In the genomic region with DNA sequence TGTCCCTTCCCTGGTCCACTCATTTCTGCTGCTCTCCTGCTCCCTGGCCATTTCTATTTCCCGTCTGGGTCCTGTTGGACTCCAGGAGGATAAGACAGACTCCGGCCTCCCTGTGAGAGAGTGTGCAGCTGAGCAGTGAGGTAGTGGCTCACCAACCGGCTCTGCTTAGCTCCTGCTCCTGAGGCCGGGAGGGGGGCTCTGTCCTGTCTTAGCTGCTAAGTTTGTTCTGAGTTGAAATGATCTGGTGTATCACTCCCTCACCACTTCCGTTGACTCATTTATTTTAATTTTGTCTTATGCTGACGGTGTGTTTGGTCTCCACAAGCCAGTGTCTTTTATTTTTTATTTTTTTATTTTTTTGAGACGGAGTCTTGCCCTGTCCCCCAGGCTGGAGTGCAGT, we compare ENCODE assay signal across 17 cellular contexts.
A peak's percentile ranks its signal among the peaks of the same experiment; 100 is the strongest.
DNase-seq lines count a peak whose midpoint lies in the region; ATAC-seq and TF ChIP-seq lines count a peak whose summit lies in the region.
"Had no signal": no experiment of that assay in that cellular context is flagged by ENCODE, and none has a peak within 500 bp of the region (broad histone marks: within the 10 kb centered on the region; RNA-seq: fewer than 3 reads in every experiment).

No MANE protein-coding gene starts in this region.

- no peaks in the 10 kb centered on the region for H4K20me1 ChIP-seq in IMR-90 (ENCODE audit: insufficient read depth, low read length)

- ATAC-seq in IMR-90 (ENCODE audit: low read depth) (no peak), GM21786 (IDR thresholded peaks at IDR 0.05; ENCODE audit: unreplicated experiment) (no peak)
- ATAC-seq: HCT116 had no signal

- no peak overlapping the region for H2BK5ac ChIP-seq in IMR-90 (ENCODE audit: low read depth, low read length, poor library complexity, severe bottlenecking)

- no peak overlapping the region for H2BK20ac ChIP-seq in IMR-90 (ENCODE audit: low read depth, low read length)

- intact Hi-C loops in IMR-90 (cut with micrococcal nuclease): no loop called here

- no peaks in the 10 kb centered on the region for H3K36me3 ChIP-seq in IMR-90 (ENCODE audit: control insufficient read depth, insufficient read depth, low read length)

- no peak overlapping the region for H3K27ac ChIP-seq in IMR-90 (ENCODE audit: insufficient read depth, low read length)
- H3K27ac ChIP-seq in coronary artery: no peak overlapping the region
- H3K27ac ChIP-seq: HL-60 had no signal

- no peak overlapping the region for H3K18ac ChIP-seq in IMR-90 (ENCODE audit: low read depth, low read length)

- H3K23ac ChIP-seq in IMR-90 (ENCODE audit: low read depth, low read length): no peak overlapping the region

- no peak overlapping the region for H4K5ac ChIP-seq in IMR-90 (ENCODE audit: low read depth, low read length)

- H3K9me3 Mint-ChIP-seq in osteocyte (ENCODE audit: unreplicated experiment): peaks cover 4% of the 10 kb centered on the region

- H3K27me3 ChIP-seq in IMR-90 (ENCODE audit: control insufficient read depth, insufficient read depth, low read length): 0 out of 2 replicates have a peak, but pooled peaks cover 2% of the 10 kb centered on the region

- TF ChIP-seq CTCF in IMR-90 (conservative IDR thresholded peaks at IDR 0.05; ENCODE audit: low read depth, low read length) (no peak), osteocyte (IDR thresholded peaks at IDR 0.05) (no peak), coronary artery (IDR thresholded peaks at IDR 0.05) (no peak)

- H3K4me1 ChIP-seq in IMR-90 (ENCODE audit: control insufficient read depth, insufficient read depth, low read length): no peaks in the 10 kb centered on the region

- CTCF ChIA-PET in IMR-90 (lab: Yijun Ruan, JAX): no interaction called here

- H2BK120ac ChIP-seq in IMR-90 (ENCODE audit: low read depth, low read length): no peak overlapping the region

- H3K27me3 Mint-ChIP-seq in osteocyte (ENCODE audit: unreplicated experiment): peaks cover 6% of the 10 kb centered on the region

- POLR2A ChIA-PET in IMR-90 (lab: Charles Lee; ENCODE audit: unreplicated experiment): no interaction called here

- H4K8ac ChIP-seq in IMR-90 (ENCODE audit: low read depth in 2 of 2, low read length in 2 of 2): no peak overlapping the region

- no peak overlapping the region for H3K56ac ChIP-seq in IMR-90 (ENCODE audit: extremely low read depth, insufficient read depth, low read length)

- H3K4me1 Mint-ChIP-seq in osteocyte (ENCODE audit: unreplicated experiment): peaks cover 4% of the 10 kb centered on the region
- H3K4me1 Mint-ChIP-seq: B cell had no signal

- no peak overlapping the region for H3K4me3 Mint-ChIP-seq in osteocyte (ENCODE audit: unreplicated experiment)
- H3K4me3 Mint-ChIP-seq: B cell; CD4-positive, alpha-beta T cell; IgD-negative memory B cell had no signal

- H3K9ac ChIP-seq in IMR-90 (ENCODE audit: low read depth, low read length): no peak overlapping the region

- H3K79me1 ChIP-seq in IMR-90 (ENCODE audit: low read depth in 1 of 2, low read length in 2 of 2): no peaks in the 10 kb centered on the region

- dilution Hi-C loops in IMR-90 (cut with HindIII; ENCODE audit: low sequenced_read_pairs, unreplicated experiment): no loop called here

- no peak overlapping the region for H3K14ac ChIP-seq in IMR-90 (replicated peaks; ENCODE audit: low read depth, low read length)

- no peaks in the 10 kb centered on the region for H3K9me1 ChIP-seq in IMR-90 (ENCODE audit: insufficient read depth, low read length)

- no peak overlapping the region for H4K91ac ChIP-seq in IMR-90 (ENCODE audit: insufficient read depth, low read depth, low read length)

- in situ Hi-C loops in IMR-90 (cut with MboI; ENCODE audit: low sequenced_read_pairs): no loop called here

- TF ChIP-seq RAD21 in IMR-90 (IDR thresholded peaks at IDR 0.05; ENCODE audit: low read length): no peak

- H2AK5ac ChIP-seq in IMR-90 (ENCODE audit: low read depth, low read length): no peak overlapping the region

- no peak overlapping the region for H3K4ac ChIP-seq in IMR-90 (ENCODE audit: low read depth, low read length)

- BruUV-seq in IMR-90 (replicated peaks; lab: Mats Ljungman, UMichigan): no TSS peak

- H3K4me2 ChIP-seq in IMR-90 (ENCODE audit: low read depth, low read length): no peak overlapping the region

- H2AK9ac ChIP-seq in IMR-90 (replicated peaks; ENCODE audit: low read depth, low read length, poor library complexity): no peak overlapping the region

- DNase-seq in Daoy (ENCODE audit: low read depth): peak; percentile 53
- DNase-seq in IMR-90: peak; percentile 11
- DNase-seq in glomerular visceral epithelial cell (ENCODE audit: extremely low spot score): peak; percentile 23
- DNase-seq in osteocyte (ENCODE audit: extremely low spot score, unreplicated experiment): peak; percentile 46
- DNase-seq in activated CD4-positive, alpha-beta T cell treated with anti-CD3 and anti-CD28 coated beads for 4 hours: no peak
- DNase-seq in NCI-H2227 (lab: John Stamatoyannopoulos, UW; ENCODE audit: unreplicated experiment): no peak
- DNase-seq in coronary artery (ENCODE audit: low spot score): no peak
- DNase-seq: C1 segment of cervical spinal cord; Calu3; CD4-positive, alpha-beta T cell; DMS 273 treated with DMSO at 0.1 percent for 48 hours; GDM1 had no signal

- no peak overlapping the region for H3K27ac Mint-ChIP-seq in osteocyte (ENCODE audit: unreplicated experiment)
- H3K27ac Mint-ChIP-seq: B cell; CD4-positive, alpha-beta T cell had no signal

- no peak for TF ChIP-seq POLR2A in IMR-90 (IDR thresholded peaks at IDR 0.05; ENCODE audit: low read depth, low read length)

- H3K36me3 Mint-ChIP-seq in osteocyte (ENCODE audit: unreplicated experiment): no peaks in the 10 kb centered on the region
- H3K36me3 Mint-ChIP-seq: IgD-negative memory B cell had no signal

- peaks cover 5% of the 10 kb centered on the region; the same call in 1 of the 2 replicates for H3K9me3 ChIP-seq in IMR-90 (ENCODE audit: control insufficient read depth, insufficient read depth, low read length)

- H2BK15ac ChIP-seq in IMR-90 (ENCODE audit: low read depth, low read length): no peak overlapping the region

- no peak overlapping the region for H3K4me3 ChIP-seq in IMR-90 (ENCODE audit: insufficient read depth, low read depth, low read length)
- no peak overlapping the region for H3K4me3 ChIP-seq in coronary artery

- H2AFZ ChIP-seq in IMR-90 (replicated peaks; ENCODE audit: low read length, poor library complexity): no peak overlapping the region

- no CpG with 5 or more reads among the region's 7 CpGs for WGBS in IMR-90 (ENCODE audit: extremely low coverage in 2 of 2, insufficient read length in 1 of 2), 2 experiments

TF ChIP-seq in IMR-90, 13 proteins besides CTCF, POLR2A, EP300 and RAD21:
- TF ChIP-seq CHD1 (IDR thresholded peaks at IDR 0.05; ENCODE audit: low read depth, low read length): no peak
- TF ChIP-seq MXI1 (IDR thresholded peaks at IDR 0.05; ENCODE audit: borderline replicate concordance, low read depth, low read length): no peak
- TF ChIP-seq, protein P1, sequence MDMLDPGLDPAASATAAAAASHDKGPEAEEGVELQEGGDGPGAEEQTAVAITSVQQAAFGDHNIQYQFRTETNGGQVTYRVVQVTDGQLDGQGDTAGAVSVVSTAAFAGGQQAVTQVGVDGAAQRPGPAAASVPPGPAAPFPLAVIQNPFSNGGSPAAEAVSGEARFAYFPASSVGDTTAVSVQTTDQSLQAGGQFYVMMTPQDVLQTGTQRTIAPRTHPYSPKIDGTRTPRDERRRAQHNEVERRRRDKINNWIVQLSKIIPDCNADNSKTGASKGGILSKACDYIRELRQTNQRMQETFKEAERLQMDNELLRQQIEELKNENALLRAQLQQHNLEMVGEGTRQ (IDR thresholded peaks at IDR 0.05; ENCODE audit: low read depth, low read length): no peak
- TF ChIP-seq MAFK (IDR thresholded peaks at IDR 0.05; ENCODE audit: low read depth, low read length): no peak
- no peak for TF ChIP-seq FOS (IDR thresholded peaks at IDR 0.05; ENCODE audit: low read depth, low read length)
- TF ChIP-seq RFX5 (IDR thresholded peaks at IDR 0.05; ENCODE audit: low read depth, low read length): no peak
- no peak for TF ChIP-seq CEBPB (IDR thresholded peaks at IDR 0.05; ENCODE audit: low read depth, low read length)
- no peak for TF ChIP-seq BHLHE40 (IDR thresholded peaks at IDR 0.05; ENCODE audit: low read depth, low read length)
- no peak for TF ChIP-seq RCOR1 (IDR thresholded peaks at IDR 0.05; ENCODE audit: insufficient replicate concordance, low read length)
- TF ChIP-seq, protein P2, sequence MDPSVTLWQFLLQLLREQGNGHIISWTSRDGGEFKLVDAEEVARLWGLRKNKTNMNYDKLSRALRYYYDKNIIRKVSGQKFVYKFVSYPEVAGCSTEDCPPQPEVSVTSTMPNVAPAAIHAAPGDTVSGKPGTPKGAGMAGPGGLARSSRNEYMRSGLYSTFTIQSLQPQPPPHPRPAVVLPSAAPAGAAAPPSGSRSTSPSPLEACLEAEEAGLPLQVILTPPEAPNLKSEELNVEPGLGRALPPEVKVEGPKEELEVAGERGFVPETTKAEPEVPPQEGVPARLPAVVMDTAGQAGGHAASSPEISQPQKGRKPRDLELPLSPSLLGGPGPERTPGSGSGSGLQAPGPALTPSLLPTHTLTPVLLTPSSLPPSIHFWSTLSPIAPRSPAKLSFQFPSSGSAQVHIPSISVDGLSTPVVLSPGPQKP (IDR thresholded peaks at IDR 0.05; ENCODE audit: borderline replicate concordance, low read depth, low read length): no peak
- TF ChIP-seq MAZ (IDR thresholded peaks at IDR 0.05; ENCODE audit: borderline replicate concordance, low read depth, low read length): no peak
- no peak for TF ChIP-seq SMC3 (IDR thresholded peaks at IDR 0.05; ENCODE audit: low read depth, low read length)
- TF ChIP-seq NFE2L2 (IDR thresholded peaks at IDR 0.05; ENCODE audit: low read depth, low read length): no peak

Comparison
In these comparisons a context has a peak if more than half of its experiments do, and no peak if none do; other contexts are left out.
1. DNase-seq: peak in Daoy (single experiment), IMR-90 (single experiment), glomerular visceral epithelial cell (single experiment) and osteocyte (single experiment); none in activated CD4-positive, alpha-beta T cell treated with anti-CD3 and anti-CD28 coated beads for 4 hours (0 of 2), NCI-H2227 (single experiment) and coronary artery (single experiment).